ENCODE assay signal across 11 cellular contexts in genomic region chr17:48722924-48723554, GRCh38. TPM values are rescaled to one million over a fixed set of nuclear protein-coding genes. Genes with fewer than 3 reads are reported as not detected.
A peak's percentile ranks its signal among the peaks of the same experiment; 100 is the strongest.
DNase-seq lines count a peak whose midpoint lies in the region; ATAC-seq and TF ChIP-seq lines count a peak whose summit lies in the region.
"Had no signal": no experiment of that assay in that cellular context is flagged by ENCODE, and none has a peak within 500 bp of the region (broad histone marks: within the 10 kb centered on the region; RNA-seq: fewer than 3 reads in every experiment).

PRAC2 (plus strand) TSS chr17:48723185; CDS start chr17:48724411, 1,226 bp downstream.

- no peak for DNase-seq in CD4-positive, alpha-beta T cell
- DNase-seq in LNCaP clone FGC (ENCODE audit: low read depth) (peak; percentile 70), mucosa of gallbladder (ENCODE audit: low spot score) (no peak), right lobe of liver (no peak), progenitor cell of endocrine pancreas (ENCODE audit: low spot score, unreplicated experiment) (no peak)
- no peak for DNase-seq in central memory CD8-positive, alpha-beta T cell (ENCODE audit: low spot score in 2 of 2)
- no peak for DNase-seq in naive thymus-derived CD8-positive, alpha-beta T cell

- peak within 1 kb of the TSS; percentile 5 for H3K4me3 Mint-ChIP-seq in CD4-positive, alpha-beta T cell
- peak within 1 kb of the TSS; percentile 57 for H3K4me3 Mint-ChIP-seq in central memory CD8-positive, alpha-beta T cell
- peak within 1 kb of the TSS; percentile 49 to 82 (median 76) for H3K4me3 Mint-ChIP-seq in naive thymus-derived CD8-positive, alpha-beta T cell
- H3K4me3 Mint-ChIP-seq in progenitor cell of endocrine pancreas (ENCODE audit: low read depth): no peak within 1 kb of the TSS

- TF ChIP-seq POLR2A in right lobe of liver (IDR thresholded peaks at IDR 0.05): no peak

- H3K9me3 ChIP-seq in CD4-positive, alpha-beta T cell (ENCODE audit: control insufficient read depth, low read length): no peaks in the 10 kb centered on the region
- H3K9me3 ChIP-seq in right lobe of liver: no peaks in the 10 kb centered on the region
- H3K9me3 ChIP-seq: upper lobe of left lung had no signal

- CTCF ChIA-PET in CD4-positive, alpha-beta T cell (lab: Charles Lee): interaction anchor here (0.9 to 1.4 kb wide), 4 partner anchors 8 to 679 kb away, joined by 3 to 8 read pairs (median 4); no protein-coding TSS in a partner anchor

- WGBS in right lobe of liver (ENCODE audit: insufficient coverage, low coverage, low lambda C conversion rate, missing lambda C conversion rate): 3% methylated on average over 19 of the region's 22 CpGs

- peaks cover 55% of the 10 kb centered on the region for H3K4me1 Mint-ChIP-seq in CD4-positive, alpha-beta T cell (ENCODE audit: low read depth)
- H3K4me1 Mint-ChIP-seq in central memory CD8-positive, alpha-beta T cell: peaks cover 32% of the 10 kb centered on the region
- peaks cover 20 to 49% (median 46%) of the 10 kb centered on the region in 4 donors for H3K4me1 Mint-ChIP-seq in naive thymus-derived CD8-positive, alpha-beta T cell
- H3K4me1 Mint-ChIP-seq in progenitor cell of endocrine pancreas (ENCODE audit: low read depth): peaks cover 4% of the 10 kb centered on the region

- H3K4me1 ChIP-seq in right lobe of liver: peaks cover 0 to 9% (median 0%) of the 10 kb centered on the region in 4 donors

- H3K27ac ChIP-seq in CD4-positive, alpha-beta T cell (ENCODE audit: low read depth, low read length): no peak within 1 kb of the TSS
- no peak within 1 kb of the TSS for H3K27ac ChIP-seq in right lobe of liver
- H3K27ac ChIP-seq: upper lobe of left lung had no signal

- peaks cover 100% of the 10 kb centered on the region for H3K27me3 ChIP-seq in CD4-positive, alpha-beta T cell (ENCODE audit: control insufficient read depth, insufficient read depth, low read length)
- H3K27me3 ChIP-seq in right lobe of liver: peaks cover 30 to 81% of the 10 kb centered on the region in 2 donors

- no peaks in the 10 kb centered on the region for H3K36me3 ChIP-seq in right lobe of liver
- H3K36me3 ChIP-seq: upper lobe of left lung had no signal

- intact Hi-C loops in CD4-positive, alpha-beta T cell (cut with DNase I, micrococcal nuclease): loop anchor here in 1 of 2 experiments (5.0 kb wide), 1 partner anchor 274 kb away; the partner anchor contains the start of gene IGF2BP1
- intact Hi-C loops in right lobe of liver (cut with DNase I): loop anchor here in 1 of 2 donors (5.0 to 10.0 kb wide), 2 partner anchors 62 to 159 kb away; no protein-coding TSS in a partner anchor

- POLR2A ChIA-PET in CD4-positive, alpha-beta T cell (lab: Charles Lee): interaction anchor here (0.6 to 1.1 kb wide), 2 partner anchors 10 to 18 kb away, joined by 3 to 4 read pairs; no protein-coding TSS in a partner anchor
- POLR2A ChIA-PET in naive thymus-derived CD8-positive, alpha-beta T cell (lab: Charles Lee): interaction anchor here (0.5 to 1.6 kb wide), 6 partner anchors 9 to 550 kb away, joined by 3 to 5 read pairs (median 3); no protein-coding TSS in a partner anchor

- no peak for TF ChIP-seq CTCF in CD4-positive, alpha-beta T cell (IDR thresholded peaks at IDR 0.05)
- TF ChIP-seq CTCF in LNCaP clone FGC (IDR thresholded peaks at IDR 0.05; ENCODE audit: control insufficient read depth, extremely low read depth, insufficient read depth) (no peak), right lobe of liver (IDR thresholded peaks at IDR 0.05) (no peak), progenitor cell of endocrine pancreas (IDR thresholded peaks at IDR 0.05; ENCODE audit: unreplicated experiment) (no peak)

- no peak within 1 kb of the TSS for H3K27ac Mint-ChIP-seq in CD4-positive, alpha-beta T cell
- no peak within 1 kb of the TSS for H3K27ac Mint-ChIP-seq in central memory CD8-positive, alpha-beta T cell (ENCODE audit: low read depth)
- peak within 1 kb of the TSS in 1 of 10 donors; percentile 34 for H3K27ac Mint-ChIP-seq in naive thymus-derived CD8-positive, alpha-beta T cell
- no peak within 1 kb of the TSS for H3K27ac Mint-ChIP-seq in progenitor cell of endocrine pancreas

- ATAC-seq in CD4-positive, alpha-beta T cell (ENCODE audit: poor library complexity): no peak
- ATAC-seq in central memory CD8-positive, alpha-beta T cell (replicated peaks; ENCODE audit: extremely low read depth, poor library complexity, severe bottlenecking): no peak
- ATAC-seq in naive thymus-derived CD8-positive, alpha-beta T cell: no peak
- ATAC-seq in GM21423 (IDR thresholded peaks at IDR 0.05; ENCODE audit: unreplicated experiment) (no peak), right lobe of liver (no peak)
- ATAC-seq: Right ventricle myocardium inferior had no signal

- H3K9me3 Mint-ChIP-seq in CD4-positive, alpha-beta T cell: no peaks in the 10 kb centered on the region
- H3K9me3 Mint-ChIP-seq in central memory CD8-positive, alpha-beta T cell: no peaks in the 10 kb centered on the region
- H3K9me3 Mint-ChIP-seq in naive thymus-derived CD8-positive, alpha-beta T cell: peaks cover 0 to 12% (median 0%) of the 10 kb centered on the region in 9 donors
- no peaks in the 10 kb centered on the region for H3K9me3 Mint-ChIP-seq in progenitor cell of endocrine pancreas (ENCODE audit: low read depth)

- peaks cover 100% of the 10 kb centered on the region for H3K27me3 Mint-ChIP-seq in CD4-positive, alpha-beta T cell
- H3K27me3 Mint-ChIP-seq in central memory CD8-positive, alpha-beta T cell: peaks cover 100% of the 10 kb centered on the region
- peaks cover 62 to 98% (median 83%) of the 10 kb centered on the region in 5 donors for H3K27me3 Mint-ChIP-seq in naive thymus-derived CD8-positive, alpha-beta T cell
- peaks cover 100% of the 10 kb centered on the region for H3K27me3 Mint-ChIP-seq in progenitor cell of endocrine pancreas

- H3K4me3 ChIP-seq in LNCaP clone FGC (ENCODE audit: low read depth, low read length): peak within 1 kb of the TSS; percentile 91
- H3K4me3 ChIP-seq in right lobe of liver: no peak within 1 kb of the TSS
- H3K4me3 ChIP-seq: lung, upper lobe of left lung had no signal

- no peaks in the 10 kb centered on the region for H3K36me3 Mint-ChIP-seq in CD4-positive, alpha-beta T cell (ENCODE audit: low read depth)
- peaks cover 32% of the 10 kb centered on the region for H3K36me3 Mint-ChIP-seq in central memory CD8-positive, alpha-beta T cell (ENCODE audit: insufficient read depth)
- H3K36me3 Mint-ChIP-seq in naive thymus-derived CD8-positive, alpha-beta T cell: peaks cover 0 to 18% (median 13%) of the 10 kb centered on the region in 3 donors
- no peaks in the 10 kb centered on the region for H3K36me3 Mint-ChIP-seq in progenitor cell of endocrine pancreas (ENCODE audit: insufficient read depth)

RNA-seq across cellular contexts. Expression of gene PRAC2, which starts in this region (rescaled TPM):
- total RNA-seq in CD4-positive, alpha-beta T cell: not detected
- not detected for total RNA-seq in naive thymus-derived CD8-positive, alpha-beta T cell
- not detected for polyA plus RNA-seq in naive thymus-derived CD8-positive, alpha-beta T cell
- not detected for total RNA-seq in mucosa of gallbladder
- not detected for total RNA-seq in right lobe of liver
- not detected in 2 replicates for total RNA-seq in progenitor cell of endocrine pancreas
- total RNA-seq: lung, Right ventricle myocardium inferior, upper lobe of left lung had no signal
- polyA plus RNA-seq: lung had no signal
